ENCODE assay signal across 26 cellular contexts in the genomic region with DNA sequence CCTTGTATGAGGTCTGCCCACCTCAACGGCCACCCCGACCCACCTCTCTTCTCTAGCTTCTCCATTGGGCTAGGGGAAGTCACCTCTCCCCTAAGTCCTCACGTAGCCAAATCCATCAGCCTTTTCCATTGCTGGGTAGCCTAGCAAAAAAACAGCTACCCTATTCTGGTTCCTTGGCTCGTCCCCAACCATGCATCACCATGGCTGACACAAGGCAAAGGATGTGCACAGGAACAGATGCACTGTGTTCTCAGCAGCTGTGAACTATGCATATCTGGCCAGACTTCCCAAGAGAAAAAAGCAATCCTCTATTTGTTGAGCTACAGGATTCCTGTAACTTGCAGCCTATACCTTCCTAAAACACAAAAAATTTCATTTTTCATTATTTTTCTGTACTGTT. TPM values are rescaled to one million over a fixed set of nuclear protein-coding genes. Genes with fewer than 3 reads are reported as not detected.
DNase-seq lines count a peak whose midpoint lies in the region; ATAC-seq and TF ChIP-seq lines count a peak whose summit lies in the region.
"Had no signal": no experiment of that assay in that cellular context is flagged by ENCODE, and none has a peak within 500 bp of the region (broad histone marks: within the 10 kb centered on the region; RNA-seq: fewer than 3 reads in every experiment).

No MANE protein-coding gene starts in this region.

- no peaks in the 10 kb centered on the region for H3K9me3 Mint-ChIP-seq in CD8-positive, alpha-beta T cell
- H3K9me3 Mint-ChIP-seq in glutamatergic neuron (ENCODE audit: unreplicated experiment): peaks cover 4% of the 10 kb centered on the region
- no peaks in the 10 kb centered on the region for H3K9me3 Mint-ChIP-seq in activated CD4-positive, alpha-beta memory T cell treated with anti-CD3 and anti-CD28 coated beads, Interleukin-2, amount 10 ng/mL, durations not matched to agents 7 days and 5 days
- H3K9me3 Mint-ChIP-seq: activated T-cell treated with anti-CD3 and anti-CD28 coated beads, Interleukin-2, amount 50 U/mL, for 4 hours; effector memory CD8-positive, alpha-beta T cell; type B pancreatic cell had no signal

- H3K9me3 ChIP-seq in CD8-positive, alpha-beta T cell (ENCODE audit: low read length): no peaks in the 10 kb centered on the region
- H3K9me3 ChIP-seq: BLaER1 treated with 17β-estradiol and CSF1 and Interleukin-3, amounts not matched to agents 10 nM and 100 nM had no signal

- H3K36me3 Mint-ChIP-seq in CD8-positive, alpha-beta T cell: peaks cover 68% of the 10 kb centered on the region
- H3K36me3 Mint-ChIP-seq in glutamatergic neuron (ENCODE audit: unreplicated experiment): no peaks in the 10 kb centered on the region
- peaks cover 65% of the 10 kb centered on the region for H3K36me3 Mint-ChIP-seq in activated CD4-positive, alpha-beta memory T cell treated with anti-CD3 and anti-CD28 coated beads, Interleukin-2, amount 10 ng/mL, durations not matched to agents 7 days and 5 days (ENCODE audit: low read depth)

- no peak for TF ChIP-seq CTCF in CD8-positive, alpha-beta T cell (IDR thresholded peaks at IDR 0.05)
- no peak for TF ChIP-seq CTCF in glutamatergic neuron (IDR thresholded peaks at IDR 0.05; ENCODE audit: partially characterized antibody, unreplicated experiment)

- no peaks in the 10 kb centered on the region for H3K4me1 ChIP-seq in CD8-positive, alpha-beta T cell (ENCODE audit: insufficient read depth, low read length)
- H3K4me1 ChIP-seq: BLaER1 treated with 17β-estradiol and CSF1 and Interleukin-3, amounts not matched to agents 10 nM and 100 nM had no signal

- H3K27me3 Mint-ChIP-seq in CD8-positive, alpha-beta T cell (ENCODE audit: low read depth): no peaks in the 10 kb centered on the region
- peaks cover 2% of the 10 kb centered on the region for H3K27me3 Mint-ChIP-seq in glutamatergic neuron (ENCODE audit: unreplicated experiment)
- H3K27me3 Mint-ChIP-seq in activated CD4-positive, alpha-beta memory T cell treated with anti-CD3 and anti-CD28 coated beads, Interleukin-2, amount 10 ng/mL, durations not matched to agents 7 days and 5 days: no peaks in the 10 kb centered on the region
- H3K27me3 Mint-ChIP-seq: effector memory CD8-positive, alpha-beta T cell; naive thymus-derived CD4-positive, alpha-beta T cell; type B pancreatic cell had no signal

- H3K4me3 ChIP-seq in CD8-positive, alpha-beta T cell (ENCODE audit: low read depth, low read length): no peak overlapping the region
- H3K4me3 ChIP-seq: BLaER1 treated with 17β-estradiol and CSF1 and Interleukin-3, amounts not matched to agents 10 nM and 100 nM; coronary artery; smooth muscle cell had no signal

- POLR2A ChIA-PET in CD8-positive, alpha-beta T cell (lab: Charles Lee): no interaction called here
- POLR2A ChIA-PET in activated CD4-positive, alpha-beta memory T cell treated with anti-CD3 and anti-CD28 coated beads, Interleukin-2, amount 10 ng/mL, durations not matched to agents 7 days and 5 days (lab: Charles Lee): interaction anchor here (0.7 to 1.2 kb wide), 3 partner anchors 8 to 22 kb away, joined by 3 to 4 read pairs (median 3); partner anchors contain the start of gene COPS3

- H3K27ac ChIP-seq in CD8-positive, alpha-beta T cell (ENCODE audit: low read depth, low read length): no peak overlapping the region
- H3K27ac ChIP-seq: BLaER1 treated with 17β-estradiol and CSF1 and Interleukin-3, amounts not matched to agents 10 nM and 100 nM; coronary artery had no signal

- no peak for ATAC-seq in CD8-positive, alpha-beta T cell
- no peak for ATAC-seq in HG03520 (IDR thresholded peaks at IDR 0.05; ENCODE audit: unreplicated experiment)
- ATAC-seq in left lobe of liver: no peak
- ATAC-seq: activated CD4-positive, CD25-positive, alpha-beta regulatory T cell treated with anti-CD3 and anti-CD28 coated beads, Interleukin-2, amount 50 U/mL, for 24 hours; activated T-cell treated with anti-CD3 and anti-CD28 coated beads, Interleukin-2, amount 50 U/mL, for 4 hours; effector memory CD8-positive, alpha-beta T cell; left colon; naive thymus-derived CD4-positive, alpha-beta T cell had no signal

- H3K36me3 ChIP-seq in CD8-positive, alpha-beta T cell (ENCODE audit: insufficient read depth, low read length): peaks cover 48% of the 10 kb centered on the region

- intact Hi-C loops in CD8-positive, alpha-beta T cell (cut with DNase I, micrococcal nuclease): no loop called here

- H3K27ac Mint-ChIP-seq in CD8-positive, alpha-beta T cell: peak overlapping the region; percentile 22
- H3K27ac Mint-ChIP-seq in glutamatergic neuron (ENCODE audit: unreplicated experiment): peak overlapping the region; percentile 52
- H3K27ac Mint-ChIP-seq in activated CD4-positive, alpha-beta memory T cell treated with anti-CD3 and anti-CD28 coated beads, Interleukin-2, amount 10 ng/mL, durations not matched to agents 7 days and 5 days: no peak overlapping the region
- H3K27ac Mint-ChIP-seq: type B pancreatic cell had no signal

- DNase-seq in CD8-positive, alpha-beta T cell: no peak
- peak; percentile 84 for DNase-seq in NCI-H1694 treated with DMSO at 0.1 percent for 48 hours (lab: John Stamatoyannopoulos, UW)
- DNase-seq in glutamatergic neuron: no peak
- peak; percentile 88 for DNase-seq in pons (ENCODE audit: low spot score)
- DNase-seq in activated CD4-positive, alpha-beta memory T cell treated with anti-CD3 and anti-CD28 coated beads, Interleukin-2, amount 10 ng/mL, durations not matched to agents 7 days and 5 days: no peak
- no peak for DNase-seq in left lobe of liver (ENCODE audit: low spot score)
- DNase-seq: activated T-cell treated with anti-CD3 and anti-CD28 coated beads, Interleukin-2, amount 50 U/mL, for 4 hours; DMS79 treated with DMSO at 0.1 percent for 48 hours; effector memory CD8-positive, alpha-beta T cell; GF-D8; IMR-90; left colon; naive thymus-derived CD4-positive, alpha-beta T cell; NCI-H1092 treated with DMSO at 0.1 percent for 48 hours; NCI-H2029; NCI-H2227 treated with DMSO at 0.1 percent for 48 hours; NCI-H526 treated with DMSO at 0.1 percent for 48 hours; retina; stimulated activated CD4-positive, alpha-beta T cell treated with anti-CD3 and anti-CD28 coated beads, Interleukin-2, amount 100 ng/mL, for 24 hours; SW 1271 had no signal

- H3K27me3 ChIP-seq in CD8-positive, alpha-beta T cell (ENCODE audit: insufficient read depth, low read length): no peaks in the 10 kb centered on the region
- H3K27me3 ChIP-seq: BLaER1 treated with 17β-estradiol and CSF1 and Interleukin-3, amounts not matched to agents 10 nM and 100 nM had no signal

- H3K4me3 Mint-ChIP-seq in CD8-positive, alpha-beta T cell: no peak overlapping the region
- H3K4me3 Mint-ChIP-seq in glutamatergic neuron (ENCODE audit: unreplicated experiment): peak overlapping the region; percentile 2
- no peak overlapping the region for H3K4me3 Mint-ChIP-seq in activated CD4-positive, alpha-beta memory T cell treated with anti-CD3 and anti-CD28 coated beads, Interleukin-2, amount 10 ng/mL, durations not matched to agents 7 days and 5 days
- H3K4me3 Mint-ChIP-seq: activated T-cell treated with anti-CD3 and anti-CD28 coated beads, Interleukin-2, amount 50 U/mL, for 4 hours; effector memory CD8-positive, alpha-beta T cell; naive thymus-derived CD4-positive, alpha-beta T cell; type B pancreatic cell had no signal

- H3K4me1 Mint-ChIP-seq in CD8-positive, alpha-beta T cell (ENCODE audit: low read depth): no peaks in the 10 kb centered on the region
- peaks cover 8% of the 10 kb centered on the region for H3K4me1 Mint-ChIP-seq in glutamatergic neuron (ENCODE audit: low read depth, unreplicated experiment)
- H3K4me1 Mint-ChIP-seq in activated CD4-positive, alpha-beta memory T cell treated with anti-CD3 and anti-CD28 coated beads, Interleukin-2, amount 10 ng/mL, durations not matched to agents 7 days and 5 days: no peaks in the 10 kb centered on the region
- H3K4me1 Mint-ChIP-seq: naive thymus-derived CD4-positive, alpha-beta T cell had no signal

- CTCF ChIA-PET in CD8-positive, alpha-beta T cell (lab: Charles Lee): no interaction called here
- CTCF ChIA-PET in activated CD4-positive, alpha-beta memory T cell treated with anti-CD3 and anti-CD28 coated beads, Interleukin-2, amount 10 ng/mL, durations not matched to agents 7 days and 5 days (lab: Charles Lee): interaction anchor here (1.0 to 1.5 kb wide), 2 partner anchors 54 to 117 kb away, joined by 3 to 4 read pairs; no protein-coding TSS in a partner anchor

RNA-seq across cellular contexts. Expression of gene FLCN, which starts 22.0 kb away (rescaled TPM):
- 10 to 100 TPM; 13.4 to 14.6 TPM for total RNA-seq in CD8-positive, alpha-beta T cell
- total RNA-seq in glutamatergic neuron (ENCODE audit: unreplicated experiment) (131 TPM), left lobe of liver (34.7 TPM)
- total RNA-seq in activated CD4-positive, alpha-beta memory T cell treated with anti-CD3 and anti-CD28 coated beads, Interleukin-2, amount 10 ng/mL, durations not matched to agents 7 days and 5 days: 10 to 100 TPM; 48.8 to 53.1 TPM

RNA-seq across cellular contexts. Expression of gene COPS3, which starts 22.0 kb away (rescaled TPM):
- 10 to 100 TPM; 94.1 to 96.3 TPM for total RNA-seq in CD8-positive, alpha-beta T cell
- 71.7 TPM for total RNA-seq in glutamatergic neuron (ENCODE audit: unreplicated experiment)
- total RNA-seq in activated CD4-positive, alpha-beta memory T cell treated with anti-CD3 and anti-CD28 coated beads, Interleukin-2, amount 10 ng/mL, durations not matched to agents 7 days and 5 days: 100 to 1,000 TPM in 1 of 2 experiments, 10 to 100 TPM in 1; 99.9 to 109 TPM
- 20.3 TPM for total RNA-seq in left lobe of liver

RNA-seq across cellular contexts. Expression of gene NT5M, which starts 44.2 kb away (rescaled TPM):
- 1 to 10 TPM; 2.2 to 2.4 TPM for total RNA-seq in CD8-positive, alpha-beta T cell
- total RNA-seq in glutamatergic neuron (ENCODE audit: unreplicated experiment) (8.2 TPM), left lobe of liver (1.6 TPM)
- 1 to 10 TPM; 8.4 to 9.7 TPM for total RNA-seq in activated CD4-positive, alpha-beta memory T cell treated with anti-CD3 and anti-CD28 coated beads, Interleukin-2, amount 10 ng/mL, durations not matched to agents 7 days and 5 days

RNA-seq across cellular contexts. Expression of gene PLD6, which starts 52.9 kb away (rescaled TPM):
- 1 to 10 TPM; 3.2 to 3.3 TPM for total RNA-seq in CD8-positive, alpha-beta T cell
- total RNA-seq in glutamatergic neuron (ENCODE audit: unreplicated experiment): 1.1 TPM
- total RNA-seq in activated CD4-positive, alpha-beta memory T cell treated with anti-CD3 and anti-CD28 coated beads, Interleukin-2, amount 10 ng/mL, durations not matched to agents 7 days and 5 days: 1 to 10 TPM; 6.3 to 6.6 TPM
- 4.2 TPM for total RNA-seq in left lobe of liver

Comparison
In these comparisons a context has a peak if more than half of its experiments do, and no peak if none do; other contexts are left out.
1. DNase-seq: peak in NCI-H1694 treated with DMSO at 0.1 percent for 48 hours (single experiment) and pons (single experiment); none in CD8-positive, alpha-beta T cell (0 of 7), glutamatergic neuron (single experiment), activated CD4-positive, alpha-beta memory T cell treated with anti-CD3 and anti-CD28 coated beads, Interleukin-2, amount 10 ng/mL, durations not matched to agents 7 days and 5 days (single experiment) and left lobe of liver (single experiment).